Comparison of ENCODE assay signal across 16 cellular contexts in genomic region chr1:230900984-230901383, GRCh38.
"Had no signal": no experiment of that assay in that cellular context is flagged by ENCODE, and none has a peak within 500 bp of the region (broad histone marks: within the 10 kb centered on the region; RNA-seq: fewer than 3 reads in every experiment).

No MANE protein-coding gene starts in this region.

- H3K27me3 ChIP-seq: brain microvascular endothelial cell, ovary had no signal

- H3K27ac ChIP-seq: brain microvascular endothelial cell, ovary had no signal

- H3K27ac Mint-ChIP-seq: activated CD4-positive, alpha-beta T cell treated with anti-CD3 and anti-CD28 coated beads for 36 hours; activated naive CD8-positive, alpha-beta T cell treated with anti-CD3 and anti-CD28 coated beads, Interleukin-2, amount 10 ng/mL, durations not matched to agents 7 days and 5 days; memory B cell; T-cell; WTC11 had no signal

- ATAC-seq: activated CD4-positive, alpha-beta T cell treated with anti-CD3 and anti-CD28 coated beads for 36 hours; mucosa of descending colon; T-cell; WTC11 had no signal

- H3K4me3 Mint-ChIP-seq: activated CD4-positive, alpha-beta T cell treated with anti-CD3 and anti-CD28 coated beads for 36 hours; activated naive CD8-positive, alpha-beta T cell treated with anti-CD3 and anti-CD28 coated beads, Interleukin-2, amount 10 ng/mL, durations not matched to agents 7 days and 5 days; memory B cell; naive B cell; T-cell; WTC11 had no signal

- H3K36me3 Mint-ChIP-seq: WTC11 had no signal

- H3K9me3 ChIP-seq: mucosa of descending colon, ovary, SK-N-SH had no signal

- H3K4me1 Mint-ChIP-seq: memory B cell, naive B cell, WTC11 had no signal

- H3K36me3 ChIP-seq: brain microvascular endothelial cell, ovary had no signal

- H3K27me3 Mint-ChIP-seq: activated CD4-positive, alpha-beta T cell treated with anti-CD3 and anti-CD28 coated beads for 36 hours; activated naive CD8-positive, alpha-beta T cell treated with anti-CD3 and anti-CD28 coated beads, Interleukin-2, amount 10 ng/mL, durations not matched to agents 7 days and 5 days; memory B cell; naive B cell; T-cell had no signal

- H3K9me3 Mint-ChIP-seq: activated naive CD8-positive, alpha-beta T cell treated with anti-CD3 and anti-CD28 coated beads, Interleukin-2, amount 10 ng/mL, durations not matched to agents 7 days and 5 days; memory B cell; T-cell had no signal

- H3K4me3 ChIP-seq: mucosa of descending colon, ovary had no signal

- DNase-seq: activated CD4-positive, alpha-beta T cell treated with anti-CD3 and anti-CD28 coated beads for 36 hours; activated CD4-positive, alpha-beta T cell treated with anti-CD3 and anti-CD28 coated beads, Interleukin-2, amount 50 U/mL, for 48 hours; activated naive CD8-positive, alpha-beta T cell treated with anti-CD3 and anti-CD28 coated beads, Interleukin-2, amount 10 ng/mL, durations not matched to agents 7 days and 5 days; brain microvascular endothelial cell; central memory CD4-positive, alpha-beta T cell; effector CD4-positive, alpha-beta T cell; hypothalamus; mucosa of descending colon; naive B cell; ovary; SK-N-SH; stimulated activated CD4-positive, alpha-beta T cell treated with anti-CD3 and anti-CD28 coated beads, Interleukin-1b, Interleukin-23, amount 100 ng/mL, for 48 hours; stimulated activated naive CD4-positive, alpha-beta T cell treated with Interleukin-2 at 50 U/mL for 16 hours; T-cell had no signal
